19 cellular contexts compared by ENCODE assay signal in the genomic region with DNA sequence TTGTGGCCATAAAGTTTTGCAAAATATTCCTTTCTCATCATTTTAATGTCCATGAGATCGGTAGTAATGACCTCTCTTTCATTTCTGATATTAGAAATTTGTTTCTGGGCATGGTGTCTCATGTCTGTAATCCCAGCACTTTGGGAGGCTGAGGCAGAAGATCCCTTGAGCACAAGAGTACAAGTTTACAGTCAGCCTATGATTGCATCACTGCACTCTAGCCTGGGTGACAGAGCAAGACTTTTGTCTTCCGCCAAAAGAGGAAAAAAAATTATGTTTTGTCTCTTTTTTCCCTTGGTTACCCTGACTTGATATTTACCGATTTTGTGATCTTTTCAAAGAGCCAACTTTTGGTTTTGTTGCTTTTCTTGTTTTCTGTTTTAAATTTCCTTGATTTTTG. TPM values are rescaled to one million over a fixed set of nuclear protein-coding genes. Genes with fewer than 3 reads are reported as not detected.
DNase-seq lines count a peak whose midpoint lies in the region; ATAC-seq, FAIRE-seq and TF ChIP-seq lines count a peak whose summit lies in the region.
"Had no signal": no experiment of that assay in that cellular context is flagged by ENCODE, and none has a peak within 500 bp of the region (broad histone marks: within the 10 kb centered on the region; RNA-seq: fewer than 3 reads in every experiment).

No MANE protein-coding gene starts in this region.

- H4K20me1 ChIP-seq in IMR-90 (ENCODE audit: insufficient read depth, low read length) (no peaks in the 10 kb centered on the region), endothelial cell of umbilical vein (replicated peaks; ENCODE audit: control insufficient read depth, extremely low read depth, insufficient read depth, low read length) (no peaks in the 10 kb centered on the region)
- H4K20me1 ChIP-seq: BLaER1 treated with 17β-estradiol and CSF1 and Interleukin-3, amounts not matched to agents 10 nM and 100 nM had no signal

- no peak overlapping the region for H3K14ac ChIP-seq in IMR-90 (replicated peaks; ENCODE audit: low read depth, low read length)

- H3K79me2 ChIP-seq in endothelial cell of umbilical vein (ENCODE audit: control insufficient read depth, insufficient read depth, low read length): no peaks in the 10 kb centered on the region

- H4K5ac ChIP-seq in IMR-90 (ENCODE audit: low read depth, low read length): no peak overlapping the region

- H3K4me3 ChIP-seq in IMR-90 (ENCODE audit: insufficient read depth, low read depth, low read length) (no peak overlapping the region), NB4 (ENCODE audit: low read depth, low read length) (no peak overlapping the region), endothelial cell of umbilical vein (replicated peaks in 1 of 3; ENCODE audit: insufficient read depth in 1 of 3, low read depth in 1 of 3, low read length in 3 of 3) (no peak overlapping the region)
- H3K4me3 ChIP-seq: BLaER1 treated with 17β-estradiol and CSF1 and Interleukin-3, amounts not matched to agents 10 nM and 100 nM had no signal

- H3K9me3 Mint-ChIP-seq in CD14-positive monocyte: peaks cover 0 to 12% (median 6%) of the 10 kb centered on the region in 7 donors
- H3K9me3 Mint-ChIP-seq in immature natural killer cell: peaks cover 0 to 6% (median under 1%) of the 10 kb centered on the region in 6 donors
- H3K9me3 Mint-ChIP-seq: CD4-positive, alpha-beta T cell; HFFc6 had no signal

- H3K79me1 ChIP-seq in IMR-90 (ENCODE audit: low read depth in 1 of 2, low read length in 2 of 2): no peaks in the 10 kb centered on the region

- dilution Hi-C loops in IMR-90 (cut with HindIII; ENCODE audit: low sequenced_read_pairs, unreplicated experiment) (no loop called here), endothelial cell of umbilical vein (cut with MboI; ENCODE audit: extremely low pct_ligation_motif_present, low sequenced_read_pairs) (no loop called here)

- H3K36me3 Mint-ChIP-seq in CD14-positive monocyte: no peaks in the 10 kb centered on the region
- no peaks in the 10 kb centered on the region for H3K36me3 Mint-ChIP-seq in immature natural killer cell

- DNase-seq in CD14-positive monocyte (ENCODE audit: low spot score) (no peak), IMR-90 (no peak), NB4 (ENCODE audit: low read depth) (peak; percentile 30), endothelial cell of umbilical vein (ENCODE audit: low read depth, low spot score) (no peak), immature natural killer cell (no peak), inferior parietal cortex (ENCODE audit: extremely low spot score) (no peak)
- DNase-seq: ACHN; CD4-positive, alpha-beta T cell; DND-41; GDM1; HCEC 1CT; HFFc6; KG1 had no signal

- no peak overlapping the region for H2AK5ac ChIP-seq in IMR-90 (ENCODE audit: low read depth, low read length)

- H2AFZ ChIP-seq in IMR-90 (replicated peaks; ENCODE audit: low read length, poor library complexity) (no peak overlapping the region), endothelial cell of umbilical vein (ENCODE audit: low read depth, low read length) (no peak overlapping the region)

- no peak for TF ChIP-seq RAD21 in IMR-90 (IDR thresholded peaks at IDR 0.05; ENCODE audit: low read length)

- H3K4me1 Mint-ChIP-seq in CD14-positive monocyte (peaks cover 28% of the 10 kb centered on the region), immature natural killer cell (peaks cover 13 to 18% of the 10 kb centered on the region in 2 donors)

- TF ChIP-seq POLR2A in IMR-90 (IDR thresholded peaks at IDR 0.05; ENCODE audit: low read depth, low read length) (no peak), NB4 (IDR thresholded peaks at IDR 0.05; ENCODE audit: extremely low read depth, insufficient read length) (no peak), endothelial cell of umbilical vein (IDR thresholded peaks at IDR 0.05; ENCODE audit: low read depth, low read length) (no peak)

- H3K4me2 ChIP-seq in IMR-90 (ENCODE audit: low read depth, low read length) (no peak overlapping the region), endothelial cell of umbilical vein (ENCODE audit: insufficient read depth, low read length) (no peak overlapping the region)
- H3K4me2 ChIP-seq: BLaER1 treated with 17β-estradiol and CSF1 and Interleukin-3, amounts not matched to agents 10 nM and 100 nM had no signal

- FAIRE-seq in endothelial cell of umbilical vein (lab: Jason Lieb, UNC): peak; percentile 55
- FAIRE-seq: GM12892, HTR-8/SVneo had no signal

- no peak overlapping the region for H2AK9ac ChIP-seq in IMR-90 (replicated peaks; ENCODE audit: low read depth, low read length, poor library complexity)

- H4K91ac ChIP-seq in IMR-90 (ENCODE audit: insufficient read depth, low read depth, low read length): no peak overlapping the region

- H3K18ac ChIP-seq in IMR-90 (ENCODE audit: low read depth, low read length): no peak overlapping the region

- TF ChIP-seq CTCF in CD14-positive monocyte (IDR thresholded peaks at IDR 0.05): no peak
- no peak for TF ChIP-seq CTCF in IMR-90 (conservative IDR thresholded peaks at IDR 0.05; ENCODE audit: low read depth, low read length)
- no peak for TF ChIP-seq CTCF in NB4 (IDR thresholded peaks at IDR 0.05; ENCODE audit: low read depth, low read length)
- no peak for TF ChIP-seq CTCF in endothelial cell of umbilical vein (IDR thresholded peaks at IDR 0.05; ENCODE audit: extremely low read depth in 1 of 2, insufficient read depth in 1 of 2, low read depth in 1 of 2, low read length in 2 of 2)

- ATAC-seq in IMR-90 (ENCODE audit: low read depth): no peak
- no peak for ATAC-seq in GM21825 (IDR thresholded peaks at IDR 0.05; ENCODE audit: unreplicated experiment)

- H3K9me3 ChIP-seq in IMR-90 (ENCODE audit: control insufficient read depth, insufficient read depth, low read length): no peaks in the 10 kb centered on the region
- H3K9me3 ChIP-seq in endothelial cell of umbilical vein (replicated peaks; ENCODE audit: control insufficient read depth, insufficient read depth, low read length): no peaks in the 10 kb centered on the region

- H3K4me1 ChIP-seq in IMR-90 (ENCODE audit: control insufficient read depth, insufficient read depth, low read length): no peaks in the 10 kb centered on the region
- no peaks in the 10 kb centered on the region for H3K4me1 ChIP-seq in endothelial cell of umbilical vein (ENCODE audit: control insufficient read depth, extremely low read depth, insufficient read depth, low read length)

- no peaks in the 10 kb centered on the region for H3K9me1 ChIP-seq in IMR-90 (ENCODE audit: insufficient read depth, low read length)
- no peaks in the 10 kb centered on the region for H3K9me1 ChIP-seq in endothelial cell of umbilical vein (replicated peaks; ENCODE audit: control insufficient read depth, extremely low read depth, insufficient read depth, low read length)

- H3K9ac ChIP-seq in IMR-90 (ENCODE audit: low read depth, low read length): no peak overlapping the region
- no peak overlapping the region for H3K9ac ChIP-seq in endothelial cell of umbilical vein (replicated peaks; ENCODE audit: extremely low read depth, insufficient read depth, low read length)
- H3K9ac ChIP-seq: BLaER1 treated with 17β-estradiol and CSF1 and Interleukin-3, amounts not matched to agents 10 nM and 100 nM had no signal

- H3K36me3 ChIP-seq in IMR-90 (ENCODE audit: control insufficient read depth, insufficient read depth, low read length) (no peaks in the 10 kb centered on the region), endothelial cell of umbilical vein (ENCODE audit: control insufficient read depth in 2 of 2, extremely low read depth in 1 of 2, insufficient read depth in 2 of 2, low read length in 2 of 2) (no peaks in the 10 kb centered on the region)
- H3K36me3 ChIP-seq: BLaER1 treated with 17β-estradiol and CSF1 and Interleukin-3, amounts not matched to agents 10 nM and 100 nM had no signal

- CTCF ChIA-PET in IMR-90 (lab: Yijun Ruan, JAX) (no interaction called here), endothelial cell of umbilical vein (lab: Charles Lee) (no interaction called here)

- BruUV-seq in IMR-90 (replicated peaks; lab: Mats Ljungman, UMichigan): no TSS peak
- no TSS peak for BruUV-seq in endothelial cell of umbilical vein (replicated peaks; lab: Mats Ljungman, UMichigan)

- H2BK5ac ChIP-seq in IMR-90 (ENCODE audit: low read depth, low read length, poor library complexity, severe bottlenecking): no peak overlapping the region

- H2BK15ac ChIP-seq in IMR-90 (ENCODE audit: low read depth, low read length): no peak overlapping the region

- H3K4me3 Mint-ChIP-seq in CD14-positive monocyte: peak overlapping the region in 1 of 2 donors; percentile 57
- H3K4me3 Mint-ChIP-seq in immature natural killer cell: no peak overlapping the region
- H3K4me3 Mint-ChIP-seq: CD4-positive, alpha-beta T cell; HFFc6 had no signal

- POLR2A ChIA-PET in IMR-90 (lab: Charles Lee; ENCODE audit: unreplicated experiment): no interaction called here
- POLR2A ChIA-PET in endothelial cell of umbilical vein (lab: Charles Lee): no interaction called here

- H3K23ac ChIP-seq in IMR-90 (ENCODE audit: low read depth, low read length): no peak overlapping the region

- H3K27ac ChIP-seq in IMR-90 (ENCODE audit: insufficient read depth, low read length): no peak overlapping the region
- H3K27ac ChIP-seq in endothelial cell of umbilical vein (ENCODE audit: insufficient read depth, low read depth, low read length): no peak overlapping the region
- H3K27ac ChIP-seq: BLaER1 treated with 17β-estradiol and CSF1 and Interleukin-3, amounts not matched to agents 10 nM and 100 nM had no signal

- no peak overlapping the region for H3K56ac ChIP-seq in IMR-90 (ENCODE audit: extremely low read depth, insufficient read depth, low read length)

- intact Hi-C loops in CD14-positive monocyte (cut with micrococcal nuclease) (no loop called here), IMR-90 (cut with micrococcal nuclease) (no loop called here), endothelial cell of umbilical vein (cut with micrococcal nuclease) (no loop called here)

- in situ Hi-C loops in IMR-90 (cut with MboI; ENCODE audit: low sequenced_read_pairs): loop anchor here (25.0 kb wide), 1 partner anchor 183 kb away; no protein-coding TSS in a partner anchor

- WGBS in IMR-90 (ENCODE audit: extremely low coverage in 2 of 2, insufficient read length in 1 of 2), 2 experiments: 67% methylated on average over 1 of the region's 3 CpGs; no CpG with 5 or more reads in 1 of the 2 experiments

- H2BK20ac ChIP-seq in IMR-90 (ENCODE audit: low read depth, low read length): no peak overlapping the region

- H3K27ac Mint-ChIP-seq in CD14-positive monocyte (peak overlapping the region in 5 of 7 donors; percentile 46 to 83 (median 77)), immature natural killer cell (peak overlapping the region in 1 of 6 donors; percentile 36)
- H3K27ac Mint-ChIP-seq: CD4-positive, alpha-beta T cell; HFFc6 had no signal

- H2BK120ac ChIP-seq in IMR-90 (ENCODE audit: low read depth, low read length): no peak overlapping the region

- no peak overlapping the region for H3K4ac ChIP-seq in IMR-90 (ENCODE audit: low read depth, low read length)

- no peak overlapping the region for H4K8ac ChIP-seq in IMR-90 (ENCODE audit: low read depth in 2 of 2, low read length in 2 of 2)

- peaks cover 18 to 22% (median 19%) of the 10 kb centered on the region in 3 donors for H3K27me3 Mint-ChIP-seq in CD14-positive monocyte (ENCODE audit: low read depth in 3 of 3)
- peaks cover 11 to 15% (median 13%) of the 10 kb centered on the region in 3 donors for H3K27me3 Mint-ChIP-seq in immature natural killer cell (ENCODE audit: low read depth in 3 of 3)

- H3K27me3 ChIP-seq in IMR-90 (ENCODE audit: control insufficient read depth, insufficient read depth, low read length) (no peaks in the 10 kb centered on the region), endothelial cell of umbilical vein (ENCODE audit: control insufficient read depth in 2 of 2, insufficient read depth in 2 of 2, low read length in 2 of 2) (no peaks in the 10 kb centered on the region)
- H3K27me3 ChIP-seq: BLaER1 treated with 17β-estradiol and CSF1 and Interleukin-3, amounts not matched to agents 10 nM and 100 nM had no signal

RNA-seq across cellular contexts. Expression of a gene that starts 10.8 kb away (rescaled TPM):
- polyA plus RNA-seq in CD14-positive monocyte (1 to 10 TPM; 2.0 to 2.9 TPM), IMR-90 (2012; rRNA removed) (2.7 TPM in 2 replicates), endothelial cell of umbilical vein (2.2 and 2.5 TPM in 2 replicates), immature natural killer cell (1 to 10 TPM; 1.3 to 4.7 (median 1.8) TPM)
- total RNA-seq in IMR-90 (2012; rRNA removed) (1.3 and 2.5 TPM in 2 replicates), endothelial cell of umbilical vein (7.8 and 8.0 TPM in 2 replicates)
- polyA plus RNA-seq in IMR-90 (2012; cell fraction: cytosol; rRNA removed): 1.6 and 1.9 TPM in 2 replicates
- polyA plus RNA-seq in IMR-90 (2012; cell fraction: nucleus; rRNA removed; ENCODE audit: low replicate concordance): 1.0 and 1.1 TPM in 2 replicates
- polyA plus RNA-seq in endothelial cell of umbilical vein (2011; cell fraction: cytosol; rRNA removed): 2.5 and 2.8 TPM in 2 replicates
- polyA plus RNA-seq in endothelial cell of umbilical vein (2011; cell fraction: nucleus; rRNA removed): 1.4 and 2.3 TPM in 2 replicates
- 5.9 and 7.2 TPM in 2 replicates for polyA plus RNA-seq in endothelial cell of umbilical vein (2012)
- 1.1 and 1.6 TPM in 2 replicates for polyA minus RNA-seq in endothelial cell of umbilical vein
- 3.3 TPM for polyA minus RNA-seq in endothelial cell of umbilical vein (2011; cell fraction: cytosol; rRNA and poly(A)+ RNA removed)
- polyA minus RNA-seq in endothelial cell of umbilical vein (2011; cell fraction: nucleus; rRNA and poly(A)+ RNA removed): 2.5 and 3.0 TPM in 2 replicates

RNA-seq across cellular contexts. Expression of a gene that starts 58.7 kb away (rescaled TPM):
- polyA plus RNA-seq in CD14-positive monocyte (not detected), IMR-90 (2012; rRNA removed) (not detected in 2 replicates), endothelial cell of umbilical vein (not detected in 2 replicates), immature natural killer cell (not detected)
- total RNA-seq in IMR-90 (2012; rRNA removed) (not detected in 2 replicates), endothelial cell of umbilical vein (not detected in 2 replicates)
- not detected in 2 replicates for polyA plus RNA-seq in IMR-90 (2012; cell fraction: cytosol; rRNA removed)
- not detected in 2 replicates for polyA plus RNA-seq in IMR-90 (2012; cell fraction: nucleus; rRNA removed; ENCODE audit: low replicate concordance)
- not detected in 2 replicates for polyA plus RNA-seq in endothelial cell of umbilical vein (2011; cell fraction: cytosol; rRNA removed)
- not detected in 2 replicates for polyA plus RNA-seq in endothelial cell of umbilical vein (2011; cell fraction: nucleus; rRNA removed)
- not detected in 2 replicates for polyA plus RNA-seq in endothelial cell of umbilical vein (2012)
- not detected in 2 replicates for polyA minus RNA-seq in endothelial cell of umbilical vein
- polyA minus RNA-seq in endothelial cell of umbilical vein (2011; cell fraction: cytosol; rRNA and poly(A)+ RNA removed): not detected
- polyA minus RNA-seq in endothelial cell of umbilical vein (2011; cell fraction: nucleus; rRNA and poly(A)+ RNA removed): not detected in 2 replicates
- total RNA-seq: A172; CD4-positive, alpha-beta T cell; H4; HFFc6 had no signal
